Comparison of ENCODE assay signal across 25 cellular contexts in the genomic region with DNA sequence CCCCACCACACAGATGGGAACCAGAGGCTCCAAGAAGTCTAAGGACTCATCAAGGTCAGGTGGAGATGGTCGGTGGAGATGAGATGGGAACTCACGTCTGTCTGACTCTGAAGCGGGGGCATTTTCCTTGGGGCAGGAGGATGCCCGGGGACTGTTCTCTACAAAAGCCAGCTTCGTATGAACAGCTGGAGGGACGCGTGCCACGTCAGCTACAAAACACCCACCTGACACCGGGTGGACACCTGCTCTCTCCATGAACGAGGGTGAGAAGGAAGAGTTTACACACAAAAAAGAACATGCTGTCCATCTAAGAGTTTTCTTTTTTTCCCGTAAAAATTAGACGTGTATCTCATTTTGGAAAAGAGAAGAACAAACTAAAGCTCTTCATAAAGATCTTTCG. TPM values are rescaled to one million over a fixed set of nuclear protein-coding genes. Genes with fewer than 3 reads are reported as not detected.
"Had no signal": no experiment of that assay in that cellular context is flagged by ENCODE, and none has a peak within 500 bp of the region (broad histone marks: within the 10 kb centered on the region; RNA-seq: fewer than 3 reads in every experiment).

No MANE protein-coding gene starts in this region.

- ATAC-seq: effector memory CD8-positive, alpha-beta T cell; esophagus mucosa; foreskin keratinocyte; gastrocnemius medialis; gastroesophageal sphincter; heart left ventricle; heart right ventricle had no signal

- H3K27me3 ChIP-seq: colonic mucosa, dorsolateral prefrontal cortex, esophagus squamous epithelium, foreskin keratinocyte, gastrocnemius medialis, gastroesophageal sphincter, heart left ventricle, heart right ventricle, hepatocyte had no signal

- H3K4me3 ChIP-seq: colonic mucosa, coronary artery, dorsolateral prefrontal cortex, esophagus squamous epithelium, gastrocnemius medialis, gastroesophageal sphincter, heart left ventricle, heart right ventricle, hepatocyte had no signal

- H3K36me3 ChIP-seq: colonic mucosa, gastrocnemius medialis had no signal

- H3K4me2 ChIP-seq: hepatocyte had no signal

- H3K9me3 ChIP-seq: colonic mucosa, esophagus squamous epithelium, gastrocnemius medialis, gastroesophageal sphincter, heart left ventricle, heart right ventricle had no signal

- DNase-seq: colonic mucosa; cortex of kidney; dermis blood vessel endothelial cell; dorsolateral prefrontal cortex; effector CD4-positive, alpha-beta T cell; effector CD8-positive, alpha-beta T cell; effector memory CD4-positive, alpha-beta T cell; effector memory CD8-positive, alpha-beta T cell; endodermal cell; erythroblast; esophagus squamous epithelium; foreskin fibroblast; foreskin keratinocyte; foreskin melanocyte; gastrocnemius medialis; glutamatergic neuron; head of caudate nucleus; heart left ventricle; heart right ventricle had no signal

- H3K27ac ChIP-seq: colonic mucosa, coronary artery, dorsolateral prefrontal cortex, epithelial cell of prostate, esophagus squamous epithelium, foreskin keratinocyte, gastrocnemius medialis, gastroesophageal sphincter, heart left ventricle, heart right ventricle, hepatocyte had no signal

- H3K4me1 ChIP-seq: colonic mucosa, foreskin keratinocyte, gastrocnemius medialis, gastroesophageal sphincter had no signal

RNA-seq across cellular contexts. Expression of a gene that starts 47.7 kb away (rescaled TPM):
- total RNA-seq: glomerular endothelial cell had no signal
